20 cellular contexts compared by ENCODE assay signal in genomic region chr12:26108915-26109314, GRCh38. TPM values are rescaled to one million over a fixed set of nuclear protein-coding genes. Genes with fewer than 3 reads are reported as not detected.
"Had no signal": no experiment of that assay in that cellular context is flagged by ENCODE, and none has a peak within 500 bp of the region (broad histone marks: within the 10 kb centered on the region; RNA-seq: fewer than 3 reads in every experiment).

No MANE protein-coding gene starts in this region.

- FAIRE-seq: endothelial cell of umbilical vein, small intestine had no signal

- H3K36me3 ChIP-seq: neutrophil had no signal

- H3K9me3 Mint-ChIP-seq: naive thymus-derived CD4-positive, alpha-beta T cell; stimulated activated naive CD8-positive, alpha-beta T cell treated with anti-CD3 and anti-CD28 coated beads, Interleukin-15, Interleukin-2, amounts not matched to agents 100 ng/mL and 50 ng/mL, for 24 hours had no signal

- H3K4me3 Mint-ChIP-seq: naive thymus-derived CD4-positive, alpha-beta T cell; stimulated activated naive CD8-positive, alpha-beta T cell treated with anti-CD3 and anti-CD28 coated beads, Interleukin-15, Interleukin-2, amounts not matched to agents 100 ng/mL and 50 ng/mL, for 24 hours had no signal

- H3K27ac ChIP-seq: neutrophil had no signal

- DNase-seq: activated CD4-positive, alpha-beta T cell treated with anti-CD3 and anti-CD28 coated beads for 1 hour; activated CD4-positive, alpha-beta T cell treated with anti-CD3 and anti-CD28 coated beads, Interleukin-2, amount 50 U/mL, for 48 hours; activated effector memory CD4-positive, alpha-beta T cell treated with Interleukin-2 at 50 U/mL for 16 hours; activated naive CD4-positive, alpha-beta T cell treated with anti-CD3 and anti-CD28 coated beads, Interleukin-2, amount 50 U/mL, for 16 hours; activated T-cell treated with anti-CD3 and anti-CD28 coated beads, Interleukin-2, amount 50 U/mL, for 1 hour; central memory CD4-positive, alpha-beta T cell; foreskin fibroblast; left colon; naive thymus-derived CD4-positive, alpha-beta T cell; retina; small intestine; stimulated activated CD4-positive, alpha-beta T cell treated with anti-CD3 and anti-CD28 coated beads, Interleukin-4, amount 100 ng/mL, for 4 hours; stimulated activated CD8-positive, alpha-beta memory T cell treated with anti-CD3 and anti-CD28 coated beads, Interleukin-4, amount 100 ng/mL, for 48 hours had no signal

- H3K9me3 ChIP-seq: mucosa of descending colon, neutrophil had no signal

- H3K27ac Mint-ChIP-seq: stimulated activated naive CD8-positive, alpha-beta T cell treated with anti-CD3 and anti-CD28 coated beads, Interleukin-15, Interleukin-2, amounts not matched to agents 100 ng/mL and 50 ng/mL, for 24 hours had no signal

- H3K4me3 ChIP-seq: coronary artery, mucosa of descending colon had no signal

- ATAC-seq: left colon; mucosa of descending colon; naive thymus-derived CD4-positive, alpha-beta T cell; SK-N-SH treated with all-trans-retinoic acid at 6 μM for 48 hours had no signal

RNA-seq across cellular contexts. Expression of gene BHLHE41, which starts 15.9 kb away (rescaled TPM):
- total RNA-seq: T-helper 1 cell treated with Interleukin-12 subunit alpha and Interleukin-12 subunit beta and Interleukin-4 antibody, amounts not matched to agents 30 ng/mL and 1 ng/mL, for 36 hours had no signal
- polyA plus RNA-seq: naive thymus-derived CD4-positive, alpha-beta T cell had no signal
